15 cellular contexts compared by ENCODE assay signal in the genomic region with DNA sequence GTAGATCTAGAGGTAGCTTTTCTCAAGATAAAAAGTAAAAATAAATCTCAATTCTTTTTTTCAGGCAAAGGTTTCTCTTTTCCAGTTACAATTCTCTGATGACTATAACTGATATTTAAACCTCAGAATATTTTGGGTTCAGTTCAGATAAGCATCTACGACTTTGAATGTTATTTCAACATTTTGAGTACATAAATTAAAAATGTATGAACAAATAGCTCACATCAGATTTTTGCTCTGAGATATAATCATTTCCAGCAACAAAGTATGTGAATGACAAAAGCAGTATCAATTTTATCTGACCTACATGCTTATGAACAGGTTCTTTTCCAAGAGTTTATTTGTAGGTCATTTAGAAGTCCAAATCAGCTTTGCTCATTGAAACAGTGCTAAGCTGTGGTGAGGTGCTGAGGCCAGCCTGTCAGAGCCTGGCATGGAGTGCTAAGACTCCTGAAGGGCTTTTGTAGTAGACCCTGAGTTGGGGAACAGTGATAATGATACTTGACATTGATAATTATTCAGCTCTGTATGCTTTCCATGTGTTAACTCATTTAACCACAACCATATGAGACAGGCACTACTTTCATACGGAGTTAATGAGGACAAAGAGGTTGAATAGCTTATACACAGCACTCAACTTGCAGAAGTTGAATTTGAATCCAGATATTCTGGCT.
"Had no signal": no experiment of that assay in that cellular context is flagged by ENCODE, and none has a peak within 500 bp of the region (broad histone marks: within the 10 kb centered on the region; RNA-seq: fewer than 3 reads in every experiment).

No MANE protein-coding gene starts in this region.

- ATAC-seq: activated T-cell treated with anti-CD3 and anti-CD28 coated beads, Interleukin-2, amount 50 U/mL, for 4 hours; gastroesophageal sphincter; left lung; upper lobe of right lung had no signal

- H3K27me3 ChIP-seq: ascending aorta, gastroesophageal sphincter, left lung, upper lobe of right lung had no signal

- H3K27ac ChIP-seq: ascending aorta, coronary artery, gastroesophageal sphincter, left lung, upper lobe of right lung had no signal

- H3K4me3 ChIP-seq: ascending aorta, coronary artery, gastroesophageal sphincter, left lung, upper lobe of right lung had no signal

- H3K4me3 Mint-ChIP-seq: activated naive CD8-positive, alpha-beta T cell treated with anti-CD3 and anti-CD28 coated beads, Interleukin-2, amount 10 ng/mL, durations not matched to agents 7 days and 5 days; activated T-cell treated with anti-CD3 and anti-CD28 coated beads, Interleukin-2, amount 50 U/mL, for 4 hours; neural crest cell had no signal

- H3K36me3 ChIP-seq: ascending aorta, gastroesophageal sphincter, left lung, upper lobe of right lung had no signal

- H3K4me1 ChIP-seq: ascending aorta, left lung, upper lobe of right lung had no signal

- H3K4me1 Mint-ChIP-seq: activated naive CD8-positive, alpha-beta T cell treated with anti-CD3 and anti-CD28 coated beads, Interleukin-2, amount 10 ng/mL, durations not matched to agents 7 days and 5 days had no signal

- H3K27me3 Mint-ChIP-seq: activated naive CD8-positive, alpha-beta T cell treated with anti-CD3 and anti-CD28 coated beads, Interleukin-2, amount 10 ng/mL, durations not matched to agents 7 days and 5 days had no signal

- DNase-seq: activated CD4-positive, alpha-beta T cell treated with anti-CD3 and anti-CD28 coated beads for 1 hour; activated CD4-positive, alpha-beta T cell treated with anti-CD3 and anti-CD28 coated beads, Interleukin-2, amount 50 U/mL, for 48 hours; activated gamma-delta T cell; activated naive CD8-positive, alpha-beta T cell treated with anti-CD3 and anti-CD28 coated beads, Interleukin-2, amount 10 ng/mL, durations not matched to agents 7 days and 5 days; activated T-cell treated with anti-CD3 and anti-CD28 coated beads, Interleukin-2, amount 50 U/mL, for 4 hours; effector CD4-positive, alpha-beta T cell; islet precursor cell; left lung; mesendoderm; T-helper 2 cell; upper lobe of right lung had no signal

- H3K9me3 ChIP-seq: ascending aorta, left lung, upper lobe of right lung had no signal

- H3K27ac Mint-ChIP-seq: activated naive CD8-positive, alpha-beta T cell treated with anti-CD3 and anti-CD28 coated beads, Interleukin-2, amount 10 ng/mL, durations not matched to agents 7 days and 5 days had no signal
